In genomic region chr1:149748144-149748500, GRCh38 we compare ENCODE assay signal across 12 cellular contexts. TPM values are rescaled to one million over a fixed set of nuclear protein-coding genes. Genes with fewer than 3 reads are reported as not detected.
DNase-seq lines count a peak whose midpoint lies in the region; ATAC-seq and TF ChIP-seq lines count a peak whose summit lies in the region.
"Not testable (repeated sequence)": the region's sequence is repeated elsewhere in the genome, so short reads cannot be mapped to it uniquely, and the experiment has no call there.
"Had no signal": no experiment of that assay in that cellular context is flagged by ENCODE, and none has a peak within 500 bp of the region (broad histone marks: within the 10 kb centered on the region; RNA-seq: fewer than 3 reads in every experiment).

No MANE protein-coding gene starts in this region.

- H3K27me3 Mint-ChIP-seq in GM23338 (ENCODE audit: insufficient read depth, low read depth, poor library complexity); activated T-cell treated with anti-CD3 and anti-CD28 coated beads, Interleukin-2, amount 50 U/mL, for 72 hours (ENCODE audit: low read depth): not testable (repeated sequence)
- H3K27me3 Mint-ChIP-seq in T-helper 2 cell treated with Interferon-gamma antibody and Interleukin-4, amounts not matched to agents 5 μg/mL and 100 μg/mL, for 36 hours (ENCODE audit: low read depth) = peaks cover 11% of the 10 kb centered on the region
- peaks cover 0 to 14% (median 8%) of the 10 kb centered on the region in 5 donors for H3K27me3 Mint-ChIP-seq in naive thymus-derived CD4-positive, alpha-beta T cell

- H3K27me3 ChIP-seq in GM23338 (ENCODE audit: insufficient read depth); colonic mucosa; naive thymus-derived CD4-positive, alpha-beta T cell (ENCODE audit: control insufficient read depth in 2 of 2, insufficient read depth in 2 of 2, low read length in 2 of 2): not testable (repeated sequence)

- DNase-seq in Ammon's horn (ENCODE audit: low spot score) = peak; percentile 1
- peak; percentile 58 for DNase-seq in GM23338 (ENCODE audit: low spot score)
- not testable (repeated sequence) for DNase-seq in T-helper 2 cell treated with Interferon-gamma antibody and Interleukin-4, amounts not matched to agents 5 μg/mL and 100 μg/mL, for 36 hours (ENCODE audit: low spot score); activated T-cell treated with anti-CD3 and anti-CD28 coated beads, Interleukin-2, amount 50 U/mL, for 72 hours; naive thymus-derived CD4-positive, alpha-beta T cell; stimulated activated effector memory CD8-positive, alpha-beta T cell treated with anti-CD3 and anti-CD28 coated beads, Interleukin-12 subunit alpha, Interleukin-12 subunit beta, amount 100 ng/mL, for 72 hours (ENCODE audit: low spot score in 2 of 2)
- peak; percentile 14 for DNase-seq in colonic mucosa

- not testable (repeated sequence) for H2AFZ ChIP-seq in GM23338

- H3K9ac ChIP-seq in colonic mucosa (ENCODE audit: low read depth in 2 of 2, low read length in 2 of 2) = not testable (repeated sequence)

- not testable (repeated sequence) for H3K36me3 Mint-ChIP-seq in GM23338 (ENCODE audit: low read depth); T-helper 2 cell treated with Interferon-gamma antibody and Interleukin-4, amounts not matched to agents 5 μg/mL and 100 μg/mL, for 36 hours (ENCODE audit: low read depth); activated T-cell treated with anti-CD3 and anti-CD28 coated beads, Interleukin-2, amount 50 U/mL, for 72 hours (ENCODE audit: insufficient read depth in 2 of 2); naive thymus-derived CD4-positive, alpha-beta T cell; stimulated activated effector memory CD8-positive, alpha-beta T cell treated with anti-CD3 and anti-CD28 coated beads, Interleukin-12 subunit alpha, Interleukin-12 subunit beta, amount 100 ng/mL, for 72 hours

- CTCF ChIA-PET in naive thymus-derived CD4-positive, alpha-beta T cell (lab: Charles Lee) = not testable (repeated sequence)

- intact Hi-C loops in colonic mucosa (cut with DNase I); naive thymus-derived CD4-positive, alpha-beta T cell (cut with micrococcal nuclease): not testable (repeated sequence)

- not testable (repeated sequence) for H3K36me3 ChIP-seq in GM23338 (ENCODE audit: insufficient read depth); colonic mucosa; naive thymus-derived CD4-positive, alpha-beta T cell (ENCODE audit: control insufficient read depth in 2 of 3, insufficient read depth in 3 of 3, low read length in 3 of 3)

- peak overlapping the region; percentile 78 for H3K4me2 ChIP-seq in GM23338

- peak; percentile 47 for ATAC-seq in GM23338
- not testable (repeated sequence) for ATAC-seq in activated T-cell treated with anti-CD3 and anti-CD28 coated beads, Interleukin-2, amount 50 U/mL, for 72 hours (replicated peaks in 1 of 2); naive thymus-derived CD4-positive, alpha-beta T cell; stimulated activated effector memory CD8-positive, alpha-beta T cell treated with anti-CD3 and anti-CD28 coated beads, Interleukin-12 subunit alpha, Interleukin-12 subunit beta, amount 100 ng/mL, for 72 hours

- H3K27ac ChIP-seq in GM23338 (ENCODE audit: low read depth); colonic mucosa; naive thymus-derived CD4-positive, alpha-beta T cell (ENCODE audit: low read depth, low read length): not testable (repeated sequence)

- not testable (repeated sequence) for H3K4me1 ChIP-seq in GM23338 (ENCODE audit: insufficient read depth); colonic mucosa; naive thymus-derived CD4-positive, alpha-beta T cell (ENCODE audit: control insufficient read depth in 2 of 2, insufficient read depth in 2 of 2, low read length in 2 of 2)

- H3K4me1 Mint-ChIP-seq in GM23338; T-helper 2 cell treated with Interferon-gamma antibody and Interleukin-4, amounts not matched to agents 5 μg/mL and 100 μg/mL, for 36 hours (ENCODE audit: low read depth); activated T-cell treated with anti-CD3 and anti-CD28 coated beads, Interleukin-2, amount 50 U/mL, for 72 hours (ENCODE audit: low read depth): not testable (repeated sequence)
- peaks cover 5 to 12% (median 11%) of the 10 kb centered on the region in 7 donors for H3K4me1 Mint-ChIP-seq in naive thymus-derived CD4-positive, alpha-beta T cell
- peaks cover 11% of the 10 kb centered on the region for H3K4me1 Mint-ChIP-seq in stimulated activated effector memory CD8-positive, alpha-beta T cell treated with anti-CD3 and anti-CD28 coated beads, Interleukin-12 subunit alpha, Interleukin-12 subunit beta, amount 100 ng/mL, for 72 hours

- H4K20me1 ChIP-seq in GM23338 (replicated peaks; ENCODE audit: insufficient read depth) = not testable (repeated sequence)

- H3F3A ChIP-seq in GM23338 (replicated peaks; ENCODE audit: low read depth) = not testable (repeated sequence)

- H3K9me3 ChIP-seq in colonic mucosa; naive thymus-derived CD4-positive, alpha-beta T cell (ENCODE audit: control insufficient read depth in 2 of 3, low read length in 3 of 3): not testable (repeated sequence)

- H3K4me3 Mint-ChIP-seq in GM23338 = peak overlapping the region; percentile 78
- H3K4me3 Mint-ChIP-seq in T-helper 2 cell treated with Interferon-gamma antibody and Interleukin-4, amounts not matched to agents 5 μg/mL and 100 μg/mL, for 36 hours = peak overlapping the region; percentile 73
- H3K4me3 Mint-ChIP-seq in activated T-cell treated with anti-CD3 and anti-CD28 coated beads, Interleukin-2, amount 50 U/mL, for 72 hours = peak overlapping the region; percentile 72 to 73
- H3K4me3 Mint-ChIP-seq in naive thymus-derived CD4-positive, alpha-beta T cell = peak overlapping the region; percentile 73 to 87 (median 80)
- peak overlapping the region; percentile 65 for H3K4me3 Mint-ChIP-seq in stimulated activated effector memory CD8-positive, alpha-beta T cell treated with anti-CD3 and anti-CD28 coated beads, Interleukin-12 subunit alpha, Interleukin-12 subunit beta, amount 100 ng/mL, for 72 hours

- H3K9me3 Mint-ChIP-seq in GM23338; T-helper 2 cell treated with Interferon-gamma antibody and Interleukin-4, amounts not matched to agents 5 μg/mL and 100 μg/mL, for 36 hours; activated T-cell treated with anti-CD3 and anti-CD28 coated beads, Interleukin-2, amount 50 U/mL, for 72 hours; naive thymus-derived CD4-positive, alpha-beta T cell; stimulated activated effector memory CD8-positive, alpha-beta T cell treated with anti-CD3 and anti-CD28 coated beads, Interleukin-12 subunit alpha, Interleukin-12 subunit beta, amount 100 ng/mL, for 72 hours: not testable (repeated sequence)

- POLR2A ChIA-PET in naive thymus-derived CD4-positive, alpha-beta T cell (lab: Charles Lee) = not testable (repeated sequence)

- not testable (repeated sequence) for TF ChIP-seq CTCF in GM23338 (conservative IDR thresholded peaks at IDR 0.05; ENCODE audit: low read depth in 2 of 2); colonic mucosa (IDR thresholded peaks at IDR 0.05)

- H3K4me3 ChIP-seq in GM23338 (peak overlapping the region; percentile 54), iPS-11a (ENCODE audit: low read depth, low read length) (peak overlapping the region; percentile 4)
- not testable (repeated sequence) for H3K4me3 ChIP-seq in colonic mucosa; naive thymus-derived CD4-positive, alpha-beta T cell (ENCODE audit: low read length)

- not testable (repeated sequence) for H3K9me2 ChIP-seq in GM23338 (ENCODE audit: insufficient read depth)

- H3K27ac Mint-ChIP-seq in GM23338; T-helper 2 cell treated with Interferon-gamma antibody and Interleukin-4, amounts not matched to agents 5 μg/mL and 100 μg/mL, for 36 hours; activated T-cell treated with anti-CD3 and anti-CD28 coated beads, Interleukin-2, amount 50 U/mL, for 72 hours; stimulated activated effector memory CD8-positive, alpha-beta T cell treated with anti-CD3 and anti-CD28 coated beads, Interleukin-12 subunit alpha, Interleukin-12 subunit beta, amount 100 ng/mL, for 72 hours: not testable (repeated sequence)
- peak overlapping the region in 1 of 9 donors; percentile 64 for H3K27ac Mint-ChIP-seq in naive thymus-derived CD4-positive, alpha-beta T cell

- not testable (repeated sequence) for H3K79me2 ChIP-seq in GM23338 (replicated peaks; ENCODE audit: insufficient read depth)

RNA-seq across cellular contexts. Expression of gene FCGR1A, which starts 34.4 kb away (rescaled TPM):
- not detected in 2 replicates for total RNA-seq in GM23338 (2014; rRNA removed; shearing (Covaris generic))
- polyA plus RNA-seq in GM23338 (2016; fragmentation: Nextera tagmentation; extraction: Ambion mirVana) = not detected in 2 replicates
- not detected for total RNA-seq in activated T-cell treated with anti-CD3 and anti-CD28 coated beads, Interleukin-2, amount 50 U/mL, for 72 hours
- total RNA-seq in colonic mucosa = 1 to 10 TPM; 1.1 to 2.7 TPM
- 10 to 100 TPM in 1 of 5 experiments, under 1 TPM in 2, not detected in 2; 0.21 to 14.4 (median 0.59) TPM for total RNA-seq in naive thymus-derived CD4-positive, alpha-beta T cell
- polyA plus RNA-seq in naive thymus-derived CD4-positive, alpha-beta T cell = not detected
- total RNA-seq: foreskin keratinocyte, IMR-90, renal cortical epithelial cell had no signal
- polyA plus RNA-seq: foreskin keratinocyte, IMR-90, keratinocyte had no signal
